In genomic region chr13:40333238-40333637, GRCh38 we compare ENCODE assay signal across 25 cellular contexts.
DNase-seq lines count a peak whose midpoint lies in the region; ATAC-seq, FAIRE-seq and TF ChIP-seq lines count a peak whose summit lies in the region.
"Had no signal": no experiment of that assay in that cellular context is flagged by ENCODE, and none has a peak within 500 bp of the region (broad histone marks: within the 10 kb centered on the region; RNA-seq: fewer than 3 reads in every experiment).

No MANE protein-coding gene starts in this region.

- no peak for FAIRE-seq in endothelial cell of umbilical vein (lab: Jason Lieb, UNC)
- FAIRE-seq: GM12878, small intestine had no signal

- WGBS in IMR-90 (ENCODE audit: extremely low coverage in 2 of 2, insufficient read length in 1 of 2), 2 experiments: 72% methylated on average over 3 of the region's 4 CpGs; no CpG with 5 or more reads in 1 of the 2 experiments
- WGBS in ovary, 3 donors: 92 to 96% (median 94%) methylated on average over 4 of the region's 4 CpGs

- H2AFZ ChIP-seq in IMR-90 (replicated peaks; ENCODE audit: low read length, poor library complexity) (no peak overlapping the region), endothelial cell of umbilical vein (ENCODE audit: low read depth, low read length) (peak overlapping the region; percentile 17)

- peak; percentile 10 for DNase-seq in EL
- no peak for DNase-seq in IMR-90
- no peak for DNase-seq in endothelial cell of umbilical vein (ENCODE audit: low read depth, low spot score)
- peak; percentile 14 for DNase-seq in kidney tubule cell (ENCODE audit: low spot score)
- no peak for DNase-seq in WERI-Rb-1
- no peak for DNase-seq in ovary
- no peak for DNase-seq in left lung
- DNase-seq in NCI-H226: no peak
- DNase-seq: activated naive CD8-positive, alpha-beta T cell treated with anti-CD3 and anti-CD28 coated beads, Interleukin-2, amount 10 ng/mL, durations not matched to agents 7 days and 5 days; activated T-cell treated with anti-CD3 and anti-CD28 coated beads, Interleukin-2, amount 50 U/mL, for 48 hours; brain microvascular endothelial cell; dermis blood vessel endothelial cell; GDM1; H7; lower lobe of right lung; MG63; NCI-H446; NK-92 treated with Interleukin-12 subunit alpha and Interleukin-12 subunit beta, amount 100 ng/mL, for 24 hours; small intestine; stimulated activated CD4-positive, alpha-beta T cell treated with anti-CD3 and anti-CD28 coated beads, Interleukin-4, amount 100 ng/mL, for 1 hour; stomach; T1000; upper lobe of left lung had no signal

- H2AK5ac ChIP-seq in IMR-90 (ENCODE audit: low read depth, low read length): no peak overlapping the region

- H3K27me3 ChIP-seq in IMR-90 (ENCODE audit: control insufficient read depth, insufficient read depth, low read length) (no peaks in the 10 kb centered on the region), endothelial cell of umbilical vein (ENCODE audit: control insufficient read depth in 2 of 2, insufficient read depth in 2 of 2, low read length in 2 of 2) (no peaks in the 10 kb centered on the region), WERI-Rb-1 (ENCODE audit: insufficient read depth, low read depth, severe bottlenecking) (no peaks in the 10 kb centered on the region), ovary (no peaks in the 10 kb centered on the region), left lung (no peaks in the 10 kb centered on the region)
- H3K27me3 ChIP-seq: brain microvascular endothelial cell, MG63, stomach, upper lobe of left lung had no signal

- peak overlapping the region; percentile 48; the same call in 1 of the 2 replicates for H4K5ac ChIP-seq in IMR-90 (ENCODE audit: low read depth, low read length)

- no peaks in the 10 kb centered on the region for H3K9me1 ChIP-seq in IMR-90 (ENCODE audit: insufficient read depth, low read length)
- H3K9me1 ChIP-seq in endothelial cell of umbilical vein (replicated peaks; ENCODE audit: control insufficient read depth, extremely low read depth, insufficient read depth, low read length): no peaks in the 10 kb centered on the region

- TF ChIP-seq RAD21 in IMR-90 (IDR thresholded peaks at IDR 0.05; ENCODE audit: low read length): no peak

- no peak overlapping the region for H3K56ac ChIP-seq in IMR-90 (ENCODE audit: extremely low read depth, insufficient read depth, low read length)

- H3K14ac ChIP-seq in IMR-90 (replicated peaks; ENCODE audit: low read depth, low read length): no peak overlapping the region

- no peak overlapping the region for H2BK120ac ChIP-seq in IMR-90 (ENCODE audit: low read depth, low read length)

- no peaks in the 10 kb centered on the region for H4K20me1 ChIP-seq in IMR-90 (ENCODE audit: insufficient read depth, low read length)
- no peaks in the 10 kb centered on the region for H4K20me1 ChIP-seq in endothelial cell of umbilical vein (replicated peaks; ENCODE audit: control insufficient read depth, extremely low read depth, insufficient read depth, low read length)

- H2BK15ac ChIP-seq in IMR-90 (ENCODE audit: low read depth, low read length): no peak overlapping the region

- CTCF ChIA-PET in IMR-90 (lab: Yijun Ruan, JAX) (no interaction called here), endothelial cell of umbilical vein (lab: Charles Lee) (no interaction called here)

- no peak overlapping the region for H3K4ac ChIP-seq in IMR-90 (ENCODE audit: low read depth, low read length)

- H3K4me2 ChIP-seq in IMR-90 (ENCODE audit: low read depth, low read length) (no peak overlapping the region), endothelial cell of umbilical vein (ENCODE audit: insufficient read depth, low read length) (no peak overlapping the region)

- no peak for TF ChIP-seq EP300 in ovary (IDR thresholded peaks at IDR 0.05)

- no peak overlapping the region for H4K91ac ChIP-seq in IMR-90 (ENCODE audit: insufficient read depth, low read depth, low read length)

- H3K9ac ChIP-seq in IMR-90 (ENCODE audit: low read depth, low read length) (no peak overlapping the region), endothelial cell of umbilical vein (replicated peaks; ENCODE audit: extremely low read depth, insufficient read depth, low read length) (no peak overlapping the region)

- H2BK20ac ChIP-seq in IMR-90 (ENCODE audit: low read depth, low read length): no peak overlapping the region

- H3K23ac ChIP-seq in IMR-90 (ENCODE audit: low read depth, low read length): no peak overlapping the region

- H3K79me1 ChIP-seq in IMR-90 (ENCODE audit: low read depth in 1 of 2, low read length in 2 of 2): no peaks in the 10 kb centered on the region

- TF ChIP-seq POLR2A in IMR-90 (IDR thresholded peaks at IDR 0.05; ENCODE audit: low read depth, low read length): no peak
- TF ChIP-seq POLR2A in endothelial cell of umbilical vein (IDR thresholded peaks at IDR 0.05; ENCODE audit: low read depth, low read length): no peak
- no peak for TF ChIP-seq POLR2A in ovary (IDR thresholded peaks at IDR 0.05)

- H3K4me3 ChIP-seq in IMR-90 (ENCODE audit: insufficient read depth, low read depth, low read length) (no peak overlapping the region), endothelial cell of umbilical vein (replicated peaks in 1 of 3; ENCODE audit: insufficient read depth in 1 of 3, low read depth in 1 of 3, low read length in 3 of 3) (no peak overlapping the region), WERI-Rb-1 (ENCODE audit: low read depth, low read length) (no peak overlapping the region), ovary (no peak overlapping the region), left lung (no peak overlapping the region)
- H3K4me3 ChIP-seq: GM12878, lower lobe of right lung, MG63, stomach, upper lobe of left lung had no signal

- dilution Hi-C loops in IMR-90 (cut with HindIII; ENCODE audit: low sequenced_read_pairs, unreplicated experiment): no loop called here
- dilution Hi-C loops in endothelial cell of umbilical vein (cut with MboI; ENCODE audit: extremely low pct_ligation_motif_present, low sequenced_read_pairs): no loop called here

- H4K8ac ChIP-seq in IMR-90 (ENCODE audit: low read depth in 2 of 2, low read length in 2 of 2): no peak overlapping the region; a peak in 1 of 4 replicates

- TF ChIP-seq CTCF in IMR-90 (conservative IDR thresholded peaks at IDR 0.05; ENCODE audit: low read depth, low read length) (no peak), endothelial cell of umbilical vein (IDR thresholded peaks at IDR 0.05; ENCODE audit: extremely low read depth in 1 of 2, insufficient read depth in 1 of 2, low read depth in 1 of 2, low read length in 2 of 2) (no peak), WERI-Rb-1 (IDR thresholded peaks at IDR 0.05; ENCODE audit: low read depth, low read length) (no peak), ovary (IDR thresholded peaks at IDR 0.05) (no peak), left lung (IDR thresholded peaks at IDR 0.05) (no peak)

- H3K4me1 ChIP-seq in IMR-90 (ENCODE audit: control insufficient read depth, insufficient read depth, low read length) (no peaks in the 10 kb centered on the region), endothelial cell of umbilical vein (ENCODE audit: control insufficient read depth, extremely low read depth, insufficient read depth, low read length) (no peaks in the 10 kb centered on the region), ovary (ENCODE audit: insufficient read depth) (no peaks in the 10 kb centered on the region), left lung (no peaks in the 10 kb centered on the region)

- H3K9me3 ChIP-seq in IMR-90 (ENCODE audit: control insufficient read depth, insufficient read depth, low read length): no peaks in the 10 kb centered on the region; the same call in 1 of the 2 replicates
- no peaks in the 10 kb centered on the region for H3K9me3 ChIP-seq in endothelial cell of umbilical vein (replicated peaks; ENCODE audit: control insufficient read depth, insufficient read depth, low read length)
- no peaks in the 10 kb centered on the region for H3K9me3 ChIP-seq in WERI-Rb-1 (ENCODE audit: severe bottlenecking)
- H3K9me3 ChIP-seq in ovary: no peaks in the 10 kb centered on the region
- H3K9me3 ChIP-seq in left lung: no peaks in the 10 kb centered on the region
- H3K9me3 ChIP-seq: lower lobe of right lung, MG63, stomach, upper lobe of left lung had no signal

- intact Hi-C loops in IMR-90 (cut with micrococcal nuclease): no loop called here
- intact Hi-C loops in endothelial cell of umbilical vein (cut with micrococcal nuclease): no loop called here
- intact Hi-C loops in ovary (cut with DNase I): no loop called here
- intact Hi-C loops in left lung (cut with DNase I): no loop called here

- BruUV-seq in IMR-90 (replicated peaks; lab: Mats Ljungman, UMichigan) (no TSS peak), endothelial cell of umbilical vein (replicated peaks; lab: Mats Ljungman, UMichigan) (no TSS peak)

- H2AK9ac ChIP-seq in IMR-90 (replicated peaks; ENCODE audit: low read depth, low read length, poor library complexity): no peak overlapping the region

- in situ Hi-C loops in IMR-90 (cut with MboI; ENCODE audit: low sequenced_read_pairs): no loop called here

- ATAC-seq in IMR-90 (ENCODE audit: low read depth): peak; percentile 14; the same call in 1 of the 2 replicates
- ATAC-seq in left lung: no peak
- ATAC-seq: activated CD4-positive, CD25-positive, alpha-beta regulatory T cell treated with anti-CD3 and anti-CD28 coated beads, Interleukin-2, amount 50 U/mL, for 24 hours; GM12878; lower lobe of right lung had no signal

- POLR2A ChIA-PET in IMR-90 (lab: Charles Lee; ENCODE audit: unreplicated experiment): no interaction called here
- POLR2A ChIA-PET in endothelial cell of umbilical vein (lab: Charles Lee): no interaction called here

- no peaks in the 10 kb centered on the region for H3K36me3 ChIP-seq in IMR-90 (ENCODE audit: control insufficient read depth, insufficient read depth, low read length)
- no peaks in the 10 kb centered on the region for H3K36me3 ChIP-seq in endothelial cell of umbilical vein (ENCODE audit: control insufficient read depth in 2 of 2, extremely low read depth in 1 of 2, insufficient read depth in 2 of 2, low read length in 2 of 2)
- no peaks in the 10 kb centered on the region for H3K36me3 ChIP-seq in WERI-Rb-1
- no peaks in the 10 kb centered on the region for H3K36me3 ChIP-seq in ovary
- H3K36me3 ChIP-seq in left lung: no peaks in the 10 kb centered on the region
- H3K36me3 ChIP-seq: brain microvascular endothelial cell, lower lobe of right lung, MG63, stomach, upper lobe of left lung had no signal

- no peaks in the 10 kb centered on the region for H3K79me2 ChIP-seq in endothelial cell of umbilical vein (ENCODE audit: control insufficient read depth, insufficient read depth, low read length)

- no peak overlapping the region for H3K27ac ChIP-seq in IMR-90 (ENCODE audit: insufficient read depth, low read length)
- H3K27ac ChIP-seq in endothelial cell of umbilical vein (ENCODE audit: insufficient read depth, low read depth, low read length): no peak overlapping the region
- no peak overlapping the region for H3K27ac ChIP-seq in WERI-Rb-1
- no peak overlapping the region for H3K27ac ChIP-seq in ovary
- H3K27ac ChIP-seq in left lung: no peak overlapping the region
- H3K27ac ChIP-seq: brain microvascular endothelial cell, lower lobe of right lung, stomach, upper lobe of left lung had no signal

- H2BK5ac ChIP-seq in IMR-90 (ENCODE audit: low read depth, low read length, poor library complexity, severe bottlenecking): no peak overlapping the region

- 0 out of 2 replicates have a peak overlapping the region, but pooled peaks have one; percentile 18 for H3K18ac ChIP-seq in IMR-90 (ENCODE audit: low read depth, low read length)

TF ChIP-seq in endothelial cell of umbilical vein, 7 proteins besides CTCF, POLR2A, EP300 and RAD21 (continues in another document):
- TF ChIP-seq MYC (IDR thresholded peaks at IDR 0.05; ENCODE audit: low read depth, low read length): no peak

Comparison
In these comparisons a context has a peak if more than half of its experiments do, and no peak if none do; other contexts are left out.
1. DNase-seq: peak in EL (single experiment) and kidney tubule cell (single experiment); none in IMR-90 (single experiment), endothelial cell of umbilical vein (single experiment), WERI-Rb-1 (single experiment), ovary (0 of 5), left lung (0 of 2) and NCI-H226 (single experiment).